ENCODE assay signal across 1 cellular context in genomic region chr6:53033764-53034163, GRCh38.
TF ChIP-seq lines count a peak whose summit lies in the region.

No MANE protein-coding gene starts in this region.

TF ChIP-seq in IMR-90, 13 proteins besides CTCF, POLR2A, EP300 and RAD21:
- TF ChIP-seq CEBPB (IDR thresholded peaks at IDR 0.05; ENCODE audit: low read depth, low read length): peak; percentile 86
- peak; percentile 55; the same call in 1 of the 2 replicates for TF ChIP-seq FOS (IDR thresholded peaks at IDR 0.05; ENCODE audit: low read depth, low read length)
- TF ChIP-seq MAZ (IDR thresholded peaks at IDR 0.05; ENCODE audit: borderline replicate concordance, low read depth, low read length): no peak
